Comparison of ENCODE assay signal across 9 cellular contexts in genomic region chr22:43388420-43388851, GRCh38. TPM values are rescaled to one million over a fixed set of nuclear protein-coding genes. Genes with fewer than 3 reads are reported as not detected.
DNase-seq lines count a peak whose midpoint lies in the region; ATAC-seq, FAIRE-seq and TF ChIP-seq lines count a peak whose summit lies in the region.
"Had no signal": no experiment of that assay in that cellular context is flagged by ENCODE, and none has a peak within 500 bp of the region (broad histone marks: within the 10 kb centered on the region; RNA-seq: fewer than 3 reads in every experiment).

No MANE protein-coding gene starts in this region.

- H3K4me3 Mint-ChIP-seq in activated T-helper 1 cell treated with anti-CD3 and anti-CD28 coated beads, Interleukin-12 subunit alpha, Interleukin-12 subunit beta, Interleukin-2, Interleukin-4 antibody, amounts not matched to agents 30 ng/mL and 10 ng/mL and 1 ng/mL, durations not matched to agents 14 hours and 24 hours and 36 hours: no peak overlapping the region
- H3K4me3 Mint-ChIP-seq: T-helper 1 cell treated with Interleukin-12 subunit alpha and Interleukin-12 subunit beta and Interleukin-4 antibody, amounts not matched to agents 30 μg/mL and 1 μg/mL, for 36 hours had no signal

- no peaks in the 10 kb centered on the region for H3K36me3 Mint-ChIP-seq in activated T-helper 1 cell treated with anti-CD3 and anti-CD28 coated beads, Interleukin-12 subunit alpha, Interleukin-12 subunit beta, Interleukin-2, Interleukin-4 antibody, amounts not matched to agents 30 ng/mL and 10 ng/mL and 1 ng/mL, durations not matched to agents 14 hours and 24 hours and 36 hours (ENCODE audit: low read depth)

- H3K27ac Mint-ChIP-seq in activated T-helper 1 cell treated with anti-CD3 and anti-CD28 coated beads, Interleukin-12 subunit alpha, Interleukin-12 subunit beta, Interleukin-2, Interleukin-4 antibody, amounts not matched to agents 30 ng/mL and 10 ng/mL and 1 ng/mL, durations not matched to agents 14 hours and 24 hours and 36 hours: no peak overlapping the region
- H3K27ac Mint-ChIP-seq: T-helper 1 cell treated with Interleukin-12 subunit alpha and Interleukin-12 subunit beta and Interleukin-4 antibody, amounts not matched to agents 30 μg/mL and 1 μg/mL, for 36 hours had no signal

- FAIRE-seq in D721Med (lab: Jason Lieb, UNC): no peak

- H3K27ac ChIP-seq in testis: no peak overlapping the region

- H3K4me1 Mint-ChIP-seq in activated T-helper 1 cell treated with anti-CD3 and anti-CD28 coated beads, Interleukin-12 subunit alpha, Interleukin-12 subunit beta, Interleukin-2, Interleukin-4 antibody, amounts not matched to agents 30 ng/mL and 10 ng/mL and 1 ng/mL, durations not matched to agents 14 hours and 24 hours and 36 hours (ENCODE audit: low read depth): no peaks in the 10 kb centered on the region

- WGBS in testis, 2 donors: 7% methylated on average over 13 to 17 of the region's 17 CpGs

- H3K4me3 ChIP-seq in testis: no peak overlapping the region

- ATAC-seq in GM19023 (IDR thresholded peaks at IDR 0.05; ENCODE audit: unreplicated experiment): no peak

- DNase-seq in D721Med (ENCODE audit: insufficient read length, low spot score) (peak; percentile 56), KG1 (lab: John Stamatoyannopoulos, UW) (peak; percentile 23), RPMI8226 (peak; percentile 74), fibroblast of the conjunctiva (ENCODE audit: low read depth) (peak; percentile 41), occipital lobe (lab: John Stamatoyannopoulos, UW) (peak; percentile 42), testis (peak; percentile 90)
- DNase-seq in activated T-helper 1 cell treated with anti-CD3 and anti-CD28 coated beads, Interleukin-12 subunit alpha, Interleukin-12 subunit beta, Interleukin-2, Interleukin-4 antibody, amounts not matched to agents 30 ng/mL and 10 ng/mL and 1 ng/mL, durations not matched to agents 14 hours and 24 hours and 36 hours (ENCODE audit: low spot score): peak; percentile 51

- H3K4me1 ChIP-seq in testis: peaks cover 8% of the 10 kb centered on the region

- no peaks in the 10 kb centered on the region for H3K27me3 ChIP-seq in testis

- H3K9me3 ChIP-seq in testis: no peaks in the 10 kb centered on the region

- intact Hi-C loops in activated T-helper 1 cell treated with anti-CD3 and anti-CD28 coated beads, Interleukin-12 subunit alpha, Interleukin-12 subunit beta, Interleukin-2, Interleukin-4 antibody, amounts not matched to agents 30 ng/mL and 10 ng/mL and 1 ng/mL, durations not matched to agents 14 hours and 24 hours and 36 hours (cut with micrococcal nuclease): loop anchor here (10.0 kb wide), 1 partner anchor 496 kb away; no protein-coding TSS in a partner anchor
- intact Hi-C loops in testis (cut with DNase I; ENCODE audit: low total_unique reads): loop anchor here (10.0 kb wide), 2 partner anchors 114 to 154 kb away; no protein-coding TSS in a partner anchor

- TF ChIP-seq POLR2A in testis (IDR thresholded peaks at IDR 0.05): no peak

- no peaks in the 10 kb centered on the region for H3K9me3 Mint-ChIP-seq in activated T-helper 1 cell treated with anti-CD3 and anti-CD28 coated beads, Interleukin-12 subunit alpha, Interleukin-12 subunit beta, Interleukin-2, Interleukin-4 antibody, amounts not matched to agents 30 ng/mL and 10 ng/mL and 1 ng/mL, durations not matched to agents 14 hours and 24 hours and 36 hours
- H3K9me3 Mint-ChIP-seq: T-helper 1 cell treated with Interleukin-12 subunit alpha and Interleukin-12 subunit beta and Interleukin-4 antibody, amounts not matched to agents 30 μg/mL and 1 μg/mL, for 36 hours had no signal

- TF ChIP-seq CTCF in D721Med (IDR thresholded peaks at IDR 0.05; ENCODE audit: insufficient read depth, missing control alignments) (peak; percentile 77), testis (IDR thresholded peaks at IDR 0.05) (peak; percentile 94 to 99 (median 95))

- no peaks in the 10 kb centered on the region for H3K36me3 ChIP-seq in testis (ENCODE audit: low read depth, missing control alignments)

- peaks cover 16% of the 10 kb centered on the region for H3K27me3 Mint-ChIP-seq in activated T-helper 1 cell treated with anti-CD3 and anti-CD28 coated beads, Interleukin-12 subunit alpha, Interleukin-12 subunit beta, Interleukin-2, Interleukin-4 antibody, amounts not matched to agents 30 ng/mL and 10 ng/mL and 1 ng/mL, durations not matched to agents 14 hours and 24 hours and 36 hours (ENCODE audit: insufficient read depth)

RNA-seq across cellular contexts. Expression of gene MPPED1, which starts 23.4 kb away (rescaled TPM):
- total RNA-seq in activated T-helper 1 cell treated with anti-CD3 and anti-CD28 coated beads, Interleukin-12 subunit alpha, Interleukin-12 subunit beta, Interleukin-2, Interleukin-4 antibody, amounts not matched to agents 30 ng/mL and 10 ng/mL and 1 ng/mL, durations not matched to agents 14 hours and 24 hours and 36 hours: not detected in 2 replicates
- 455 TPM for total RNA-seq in occipital lobe
- 1 to 10 TPM; 4.1 to 5.9 TPM for total RNA-seq in testis
- polyA plus RNA-seq in testis (ENCODE audit: insufficient read depth, low read depth, low replicate concordance): 1.3 TPM

RNA-seq across cellular contexts. Expression of gene SCUBE1, which starts 45.3 kb away (rescaled TPM):
- total RNA-seq in activated T-helper 1 cell treated with anti-CD3 and anti-CD28 coated beads, Interleukin-12 subunit alpha, Interleukin-12 subunit beta, Interleukin-2, Interleukin-4 antibody, amounts not matched to agents 30 ng/mL and 10 ng/mL and 1 ng/mL, durations not matched to agents 14 hours and 24 hours and 36 hours: not detected in 2 replicates
- total RNA-seq in occipital lobe: 21.2 TPM
- total RNA-seq in testis: 10 to 100 TPM; 23.5 to 28.9 TPM
- polyA plus RNA-seq in testis (ENCODE audit: insufficient read depth, low read depth, low replicate concordance): 11.0 TPM

Comparison
In these comparisons a context has a peak if more than half of its experiments do, and no peak if none do; other contexts are left out.
1. DNase-seq: peak in every context shown above with its lines; median percentile 90 in testis; 74 in RPMI8226; 56 in D721Med; 51 in activated T-helper 1 cell treated with anti-CD3 and anti-CD28 coated beads, Interleukin-12 subunit alpha, Interleukin-12 subunit beta, Interleukin-2, Interleukin-4 antibody, amounts not matched to agents 30 ng/mL and 10 ng/mL and 1 ng/mL, durations not matched to agents 14 hours and 24 hours and 36 hours; 42 in occipital lobe; 41 in fibroblast of the conjunctiva; 23 in KG1.
2. RNA of gene MPPED1, which starts 23.4 kb away (total RNA-seq): 455 TPM in occipital lobe (single experiment); 4.1 to 5.9 TPM in testis and not detected in activated T-helper 1 cell treated with anti-CD3 and anti-CD28 coated beads, Interleukin-12 subunit alpha, Interleukin-12 subunit beta, Interleukin-2, Interleukin-4 antibody, amounts not matched to agents 30 ng/mL and 10 ng/mL and 1 ng/mL, durations not matched to agents 14 hours and 24 hours and 36 hours; every median in the first group is over 10 times any median in the second.
3. RNA of gene SCUBE1, which starts 45.3 kb away (total RNA-seq): 23.5 to 28.9 TPM in testis and 21.2 TPM in occipital lobe (single experiment); not detected in activated T-helper 1 cell treated with anti-CD3 and anti-CD28 coated beads, Interleukin-12 subunit alpha, Interleukin-12 subunit beta, Interleukin-2, Interleukin-4 antibody, amounts not matched to agents 30 ng/mL and 10 ng/mL and 1 ng/mL, durations not matched to agents 14 hours and 24 hours and 36 hours; every median in the first group is over 10 times any median in the second.